12 cellular contexts compared by ENCODE assay signal in genomic region chr5:150460781-150461180, GRCh38. TPM values are rescaled to one million over a fixed set of nuclear protein-coding genes. Genes with fewer than 3 reads are reported as not detected.
DNase-seq lines count a peak whose midpoint lies in the region; ATAC-seq and TF ChIP-seq lines count a peak whose summit lies in the region.
"Had no signal": no experiment of that assay in that cellular context is flagged by ENCODE, and none has a peak within 500 bp of the region (broad histone marks: within the 10 kb centered on the region; RNA-seq: fewer than 3 reads in every experiment).

No MANE protein-coding gene starts in this region.

- H2AFZ ChIP-seq in OCI-LY7 (ENCODE audit: low read length) = peak overlapping the region; percentile 49; the same call in 1 of the 2 replicates
- H2AFZ ChIP-seq: PC-9 had no signal

- H3K79me2 ChIP-seq in DOHH2 (ENCODE audit: control insufficient read depth, low read length) (no peaks in the 10 kb centered on the region), OCI-LY7 (ENCODE audit: insufficient read depth, low read depth, low read length) (no peaks in the 10 kb centered on the region)

- peak overlapping the region; percentile 55 for H3K4me3 ChIP-seq in DOHH2 (ENCODE audit: low read length)
- H3K4me3 ChIP-seq in OCI-LY7 (ENCODE audit: low read depth, low read length, poor library complexity, severe bottlenecking) = peak overlapping the region; percentile 33
- no peak overlapping the region for H3K4me3 ChIP-seq in naive thymus-derived CD4-positive, alpha-beta T cell (ENCODE audit: low read length)
- H3K4me3 ChIP-seq: PC-9, suprapubic skin had no signal

- H3K4me2 ChIP-seq in DOHH2 (ENCODE audit: low read length) (peak overlapping the region; percentile 84), OCI-LY7 (ENCODE audit: low read length) (peak overlapping the region; percentile 66)
- H3K4me2 ChIP-seq: PC-9 had no signal

- no peaks in the 10 kb centered on the region for H3K27me3 ChIP-seq in DOHH2 (ENCODE audit: control insufficient read depth, low read length)
- no peaks in the 10 kb centered on the region for H3K27me3 ChIP-seq in naive thymus-derived CD4-positive, alpha-beta T cell (ENCODE audit: control insufficient read depth in 2 of 2, insufficient read depth in 2 of 2, low read length in 2 of 2)
- H3K27me3 ChIP-seq: suprapubic skin had no signal

- peak overlapping the region in 8 of 9 donors; percentile 58 to 80 (median 66) for H3K27ac Mint-ChIP-seq in naive thymus-derived CD4-positive, alpha-beta T cell
- H3K27ac Mint-ChIP-seq: activated CD4-positive, alpha-beta memory T cell treated with anti-CD3 and anti-CD28 coated beads for 36 hours had no signal

- H3K9me3 ChIP-seq in DOHH2 (ENCODE audit: control insufficient read depth, insufficient read depth, low read length) (no peaks in the 10 kb centered on the region), OCI-LY7 (ENCODE audit: low read length) (no peaks in the 10 kb centered on the region)
- H3K9me3 ChIP-seq in naive thymus-derived CD4-positive, alpha-beta T cell (ENCODE audit: control insufficient read depth in 2 of 3, low read length in 3 of 3) = no peaks in the 10 kb centered on the region
- H3K9me3 ChIP-seq: suprapubic skin had no signal

- H3K9me2 ChIP-seq in DOHH2 (replicated peaks; ENCODE audit: control insufficient read depth, low read length) (no peaks in the 10 kb centered on the region), OCI-LY7 (ENCODE audit: insufficient read depth, low read length) (no peaks in the 10 kb centered on the region)

- peak; percentile 13 for ATAC-seq in GM21619 (IDR thresholded peaks at IDR 0.05; ENCODE audit: unreplicated experiment)
- no peak for ATAC-seq in naive thymus-derived CD4-positive, alpha-beta T cell
- ATAC-seq: sciatic nerve had no signal

- H3K27me3 Mint-ChIP-seq in naive thymus-derived CD4-positive, alpha-beta T cell = no peaks in the 10 kb centered on the region
- H3K27me3 Mint-ChIP-seq: activated CD4-positive, alpha-beta memory T cell treated with anti-CD3 and anti-CD28 coated beads for 36 hours had no signal

- no peak for DNase-seq in OCI-LY7 (ENCODE audit: low spot score)
- DNase-seq in naive thymus-derived CD4-positive, alpha-beta T cell = no peak
- no peak for DNase-seq in stimulated activated CD4-positive, alpha-beta T cell treated with anti-CD3 and anti-CD28 coated beads, Interleukin-2, amount 100 ng/mL, for 48 hours
- no peak for DNase-seq in DMS 273 (lab: John Stamatoyannopoulos, UW; ENCODE audit: unreplicated experiment)
- no peak for DNase-seq in T-helper 9 cell
- DNase-seq in activated effector memory CD4-positive, alpha-beta T cell treated with Interleukin-2 at 50 U/mL for 16 hours = no peak
- DNase-seq: activated CD4-positive, alpha-beta memory T cell treated with anti-CD3 and anti-CD28 coated beads for 36 hours; PC-9 had no signal

- POLR2A ChIA-PET in OCI-LY7 (lab: Charles Lee) = interaction anchor here (0.6 to 1.6 kb wide), 10 partner anchors 14 to 240 kb away, joined by 3 to 9 read pairs (median 4); partner anchors contain the start of gene RBM22
- POLR2A ChIA-PET in naive thymus-derived CD4-positive, alpha-beta T cell (lab: Charles Lee) = no interaction called here

- peaks cover 11% of the 10 kb centered on the region for H3F3A ChIP-seq in DOHH2 (ENCODE audit: control insufficient read depth, insufficient read depth)

- H3K27ac ChIP-seq in DOHH2 (ENCODE audit: low read depth, low read length) (peak overlapping the region; percentile 76), OCI-LY7 (ENCODE audit: low read depth, low read length, poor library complexity, severe bottlenecking) (peak overlapping the region; percentile 87)
- H3K27ac ChIP-seq in naive thymus-derived CD4-positive, alpha-beta T cell (ENCODE audit: low read depth, low read length) = no peak overlapping the region
- H3K27ac ChIP-seq: PC-9, suprapubic skin had no signal

- H3K36me3 Mint-ChIP-seq in naive thymus-derived CD4-positive, alpha-beta T cell = no peaks in the 10 kb centered on the region
- H3K36me3 Mint-ChIP-seq: activated CD4-positive, alpha-beta memory T cell treated with anti-CD3 and anti-CD28 coated beads for 36 hours had no signal

- H4K20me1 ChIP-seq in DOHH2 (ENCODE audit: control insufficient read depth, insufficient read depth, low read depth, low read length) = no peaks in the 10 kb centered on the region
- no peaks in the 10 kb centered on the region for H4K20me1 ChIP-seq in OCI-LY7 (ENCODE audit: insufficient read depth, low read length)

- intact Hi-C loops in OCI-LY7 (cut with micrococcal nuclease; ENCODE audit: unreplicated experiment) = loop anchor here (1.0 kb wide), 1 partner anchor 27 kb away; no protein-coding TSS in a partner anchor
- intact Hi-C loops in naive thymus-derived CD4-positive, alpha-beta T cell (cut with micrococcal nuclease) = loop anchor here in 1 of 2 donors (2.0 kb wide), 1 partner anchor 26 kb away; no protein-coding TSS in a partner anchor

- peaks cover 17 to 50% (median 42%) of the 10 kb centered on the region in 7 donors for H3K4me1 Mint-ChIP-seq in naive thymus-derived CD4-positive, alpha-beta T cell

- peak overlapping the region in 4 of 10 donors; percentile 3 to 65 (median 46) for H3K4me3 Mint-ChIP-seq in naive thymus-derived CD4-positive, alpha-beta T cell
- H3K4me3 Mint-ChIP-seq: activated CD4-positive, alpha-beta memory T cell treated with anti-CD3 and anti-CD28 coated beads for 36 hours had no signal

- H3K4me1 ChIP-seq in DOHH2 (ENCODE audit: control insufficient read depth, low read length) (peaks cover 83% of the 10 kb centered on the region), OCI-LY7 (ENCODE audit: insufficient read depth, low read length, poor library complexity, severe bottlenecking) (peaks cover 80% of the 10 kb centered on the region)
- H3K4me1 ChIP-seq in naive thymus-derived CD4-positive, alpha-beta T cell (ENCODE audit: control insufficient read depth in 2 of 2, insufficient read depth in 2 of 2, low read length in 2 of 2) = peaks cover 0 to 30% of the 10 kb centered on the region in 2 donors

- CTCF ChIA-PET in OCI-LY7 (lab: Charles Lee; ENCODE audit: unreplicated experiment) = interaction anchor here (0.6 to 2.4 kb wide), 7 partner anchors 11 to 278 kb away, joined by 3 to 10 read pairs (median 6); no protein-coding TSS in a partner anchor
- CTCF ChIA-PET in naive thymus-derived CD4-positive, alpha-beta T cell (lab: Charles Lee) = interaction anchor here (0.8 to 1.5 kb wide), 3 partner anchors 9 to 319 kb away, joined by 3 read pairs; no protein-coding TSS in a partner anchor

- H3K36me3 ChIP-seq in DOHH2 (ENCODE audit: control insufficient read depth, low read length) = no peaks in the 10 kb centered on the region
- no peaks in the 10 kb centered on the region for H3K36me3 ChIP-seq in OCI-LY7 (ENCODE audit: insufficient read depth, low read length)
- no peaks in the 10 kb centered on the region for H3K36me3 ChIP-seq in naive thymus-derived CD4-positive, alpha-beta T cell (ENCODE audit: control insufficient read depth in 2 of 3, insufficient read depth in 3 of 3, low read length in 3 of 3)
- H3K36me3 ChIP-seq: suprapubic skin had no signal

- no peak for TF ChIP-seq CTCF in DOHH2 (IDR thresholded peaks at IDR 0.05; ENCODE audit: low read depth, low read length, poor library complexity, severe bottlenecking)
- no peak for TF ChIP-seq CTCF in OCI-LY7 (conservative IDR thresholded peaks at IDR 0.05; ENCODE audit: low read length)

- peaks cover 0 to 2% (median 0%) of the 10 kb centered on the region in 11 donors for H3K9me3 Mint-ChIP-seq in naive thymus-derived CD4-positive, alpha-beta T cell
- H3K9me3 Mint-ChIP-seq: activated CD4-positive, alpha-beta memory T cell treated with anti-CD3 and anti-CD28 coated beads for 36 hours had no signal

- BruUV-seq in OCI-LY7 (replicated peaks; lab: Mats Ljungman, UMichigan) = no TSS peak

RNA-seq across cellular contexts. Expression of gene RPS14, which starts 11.2 kb away (rescaled TPM):
- 2,281 and 2,351 TPM in 2 replicates for total RNA-seq in OCI-LY7 (2014; rRNA removed; shearing (Covaris generic))
- total RNA-seq in OCI-LY7 (2022) = 2,284 and 2,304 TPM in 2 replicates
- total RNA-seq in naive thymus-derived CD4-positive, alpha-beta T cell = 1,000 to 10,000 TPM; 2,331 to 7,378 (median 6,414) TPM
- polyA plus RNA-seq in naive thymus-derived CD4-positive, alpha-beta T cell = over 10,000 TPM in 1 of 2 donors, 1,000 to 10,000 TPM in 1; 8,640 to 11,248 TPM

RNA-seq across cellular contexts. Expression of gene NDST1, which starts 47.1 kb away (rescaled TPM):
- total RNA-seq in OCI-LY7 (2014; rRNA removed; shearing (Covaris generic)) = 8.8 and 9.5 TPM in 2 replicates
- 26.6 and 28.4 TPM in 2 replicates for total RNA-seq in OCI-LY7 (2022)
- total RNA-seq in naive thymus-derived CD4-positive, alpha-beta T cell = 10 to 100 TPM in 1 of 5 experiments, 1 to 10 TPM in 4; 1.0 to 17.5 (median 1.6) TPM
- polyA plus RNA-seq in naive thymus-derived CD4-positive, alpha-beta T cell = 1 to 10 TPM in 1 of 2 donors, under 1 TPM in 1; 0.69 to 1.1 TPM

RNA-seq across cellular contexts. Expression of gene CD74, which starts 48.1 kb away (rescaled TPM):
- 2,446 and 3,686 TPM in 2 replicates for total RNA-seq in OCI-LY7 (2014; rRNA removed; shearing (Covaris generic))
- 1,759 and 1,769 TPM in 2 replicates for total RNA-seq in OCI-LY7 (2022)
- total RNA-seq in naive thymus-derived CD4-positive, alpha-beta T cell = 1,000 to 10,000 TPM in 1 of 5 experiments, 100 to 1,000 TPM in 4; 153 to 1,948 (median 540) TPM
- 100 to 1,000 TPM; 295 to 413 TPM for polyA plus RNA-seq in naive thymus-derived CD4-positive, alpha-beta T cell
